In genomic region chr1:167223144-167224103, GRCh38 we compare ENCODE assay signal across 8 cellular contexts. TPM values are rescaled to one million over a fixed set of nuclear protein-coding genes. Genes with fewer than 3 reads are reported as not detected.
DNase-seq lines count a peak whose midpoint lies in the region; ATAC-seq, FAIRE-seq and TF ChIP-seq lines count a peak whose summit lies in the region.

No MANE protein-coding gene starts in this region.

- H3K36me3 ChIP-seq in Loucy (ENCODE audit: insufficient read depth, low read length) (no peaks in the 10 kb centered on the region), GM12878 (ENCODE audit: control insufficient read depth in 2 of 2, insufficient read depth in 2 of 2, low read length in 1 of 2) (no peaks in the 10 kb centered on the region)

- H3K9ac ChIP-seq in Loucy (ENCODE audit: low read depth, low read length, poor library complexity, severe bottlenecking) (peak overlapping the region; percentile 78), GM12878 (ENCODE audit: control insufficient read depth, insufficient read depth, low read length) (peak overlapping the region; percentile 83)

- TF ChIP-seq CTCF in D721Med (IDR thresholded peaks at IDR 0.05; ENCODE audit: insufficient read depth, missing control alignments): no peak
- TF ChIP-seq CTCF in Loucy (conservative IDR thresholded peaks at IDR 0.05; ENCODE audit: low read length): no peak
- TF ChIP-seq CTCF in GM12878 (IDR thresholded peaks at IDR 0.05 in 2 of 3, conservative IDR thresholded peaks at IDR 0.05 in 1 of 3; ENCODE audit: control insufficient read depth in 2 of 3, extremely low read depth in 1 of 3, insufficient read depth in 1 of 3, low read depth in 3 of 3, low read length in 3 of 3): no peak

- RAD21 ChIA-PET in GM12878 (lab: Charles Lee; ENCODE audit: unreplicated experiment): interaction anchor here (1.2 to 7.5 kb wide), 7 partner anchors 8 to 311 kb away, joined by 3 to 124 read pairs (median 7); no protein-coding TSS in a partner anchor

- H3F3A ChIP-seq in Loucy (ENCODE audit: low read depth): peaks cover 11% of the 10 kb centered on the region; the same call in 1 of the 2 replicates

- intact Hi-C loops in GM12878 (cut with micrococcal nuclease; ENCODE audit: unreplicated experiment): loop anchor here (5.0 kb wide), 4 partner anchors 39 to 489 kb away; no protein-coding TSS in a partner anchor

- no peak for TF ChIP-seq EP300 in GM12878 (IDR thresholded peaks at IDR 0.05; ENCODE audit: borderline replicate concordance in 1 of 2, control insufficient read depth in 1 of 2, low read depth in 2 of 2, low read length in 2 of 2)

- H3K4me2 ChIP-seq in Loucy (ENCODE audit: low read depth, low read length, poor library complexity, severe bottlenecking) (peak overlapping the region; percentile 95), GM12878 (ENCODE audit: control insufficient read depth, insufficient read depth) (peak overlapping the region; percentile 78)

- H3K4me3 ChIP-seq in Loucy (ENCODE audit: low read length, poor library complexity, severe bottlenecking): peak overlapping the region; percentile 83
- H3K4me3 ChIP-seq in GM12878: peak overlapping the region; percentile 82

- H3K9me3 Mint-ChIP-seq in naive thymus-derived CD8-positive, alpha-beta T cell: no peaks in the 10 kb centered on the region

- CTCF ChIA-PET in GM12878 (lab: Yijun Ruan, JAX): interaction anchor here (0.6 to 2.2 kb wide), 10 partner anchors 9 to 1132 kb away, joined by 3 to 12 read pairs (median 4); no protein-coding TSS in a partner anchor

- H3K27me3 ChIP-seq in Loucy (ENCODE audit: insufficient read depth, low read length, poor library complexity, severe bottlenecking) (no peaks in the 10 kb centered on the region), GM12878 (replicated peaks in 1 of 2; ENCODE audit: control insufficient read depth in 2 of 2, insufficient read depth in 2 of 2, low read length in 1 of 2) (no peaks in the 10 kb centered on the region)

- H3K9me3 ChIP-seq in Loucy (ENCODE audit: insufficient read depth, low read depth, low read length) (no peaks in the 10 kb centered on the region), GM12878 (replicated peaks; ENCODE audit: control insufficient read depth, insufficient read depth, low read length) (no peaks in the 10 kb centered on the region; the same call in 2 of the 3 replicates)

- peak overlapping the region; percentile 94 to 100 (median 97) for H3K27ac Mint-ChIP-seq in naive thymus-derived CD8-positive, alpha-beta T cell

- H3K79me2 ChIP-seq in Loucy (ENCODE audit: insufficient read depth, low read length) (peaks cover 86% of the 10 kb centered on the region), GM12878 (ENCODE audit: control insufficient read depth, insufficient read depth, low read length) (peaks cover 67% of the 10 kb centered on the region)

- ATAC-seq in GM12878: no peak
- no peak for ATAC-seq in naive thymus-derived CD8-positive, alpha-beta T cell
- ATAC-seq in esophagus mucosa: no peak
- no peak for ATAC-seq in GM21390 (IDR thresholded peaks at IDR 0.05; ENCODE audit: unreplicated experiment)

- POLR2A ChIA-PET in GM12878 (lab: Charles Lee): interaction anchor here (0.6 to 3.1 kb wide), 8 partner anchors 10 to 326 kb away, joined by 3 to 17 read pairs (median 6); no protein-coding TSS in a partner anchor
- POLR2A ChIA-PET in naive thymus-derived CD8-positive, alpha-beta T cell (lab: Charles Lee): interaction anchor here (1.1 to 4.1 kb wide), 4 partner anchors 9 to 491 kb away, joined by 3 to 30 read pairs (median 4); partner anchors contain the start of gene CD247

- peak overlapping the region in 9 of 10 donors; percentile 94 to 100 (median 97) for H3K4me3 Mint-ChIP-seq in naive thymus-derived CD8-positive, alpha-beta T cell

- peaks cover 0 to 3% (median 0%) of the 10 kb centered on the region in 5 donors for H3K27me3 Mint-ChIP-seq in naive thymus-derived CD8-positive, alpha-beta T cell

- H3K4me1 ChIP-seq in Loucy (ENCODE audit: insufficient read depth, low read length, poor library complexity, severe bottlenecking): peaks cover 60% of the 10 kb centered on the region
- peaks cover 10% of the 10 kb centered on the region; the same call in 1 of the 2 replicates for H3K4me1 ChIP-seq in GM12878 (ENCODE audit: control insufficient read depth, insufficient read depth, low read length)

- H3K4me1 Mint-ChIP-seq in naive thymus-derived CD8-positive, alpha-beta T cell: peaks cover 23 to 63% (median 50%) of the 10 kb centered on the region in 4 donors

- SMC1A ChIA-PET in GM12878 (lab: Charles Lee; ENCODE audit: uncharacterized antibody, unreplicated experiment): interaction anchor here (0.8 to 2.4 kb wide), 14 partner anchors 7 to 178 kb away, joined by 3 to 19 read pairs (median 4); no protein-coding TSS in a partner anchor

- TSS peak; percentile 41 for BruUV-seq in GM12878 (replicated peaks; lab: Mats Ljungman, UMichigan)

- TF ChIP-seq RAD21 in GM12878 (IDR thresholded peaks at IDR 0.05; ENCODE audit: insufficient read depth, low read depth, low read length): no peak

- peaks cover 0 to 5% (median 0%) of the 10 kb centered on the region in 3 donors for H3K36me3 Mint-ChIP-seq in naive thymus-derived CD8-positive, alpha-beta T cell

- H2AFZ ChIP-seq in Loucy (ENCODE audit: low read length): no peak overlapping the region
- H2AFZ ChIP-seq in GM12878 (ENCODE audit: control insufficient read depth, low read depth, low read length): no peak overlapping the region

- in situ Hi-C loops in GM12878 (cut with MboI): no loop called here

- DNase-seq in D721Med (ENCODE audit: insufficient read length, low spot score) (no peak), GM12878 (ENCODE audit: low read depth, low spot score) (no peak), middle frontal gyrus (ENCODE audit: extremely low spot score, low spot score) (no peak), SKM-1 treated with dmso at 0.1 percent for 144 hours (lab: John Stamatoyannopoulos, UW; ENCODE audit: unreplicated experiment) (no peak)
- DNase-seq in naive thymus-derived CD8-positive, alpha-beta T cell: no peak

- peaks cover 65% of the 10 kb centered on the region for H4K20me1 ChIP-seq in Loucy (ENCODE audit: insufficient read depth, low read length, poor library complexity, severe bottlenecking)
- H4K20me1 ChIP-seq in GM12878 (ENCODE audit: control insufficient read depth, insufficient read depth): no peaks in the 10 kb centered on the region

- FAIRE-seq in D721Med (lab: Jason Lieb, UNC) (peak; percentile 87), GM12878 (lab: Jason Lieb, UNC) (no peak)

- no peaks in the 10 kb centered on the region for H3K9me2 ChIP-seq in Loucy (replicated peaks; ENCODE audit: low read depth, low read length)

- TF ChIP-seq POLR2A in GM12878 (IDR thresholded peaks at IDR 0.05; ENCODE audit: low read depth, low read length): no peak

- peak overlapping the region; percentile 18; the same call in 1 of the 2 replicates for H3K27ac ChIP-seq in GM12878 (ENCODE audit: control insufficient read depth, insufficient read depth)

- 79% methylated on average over 10 of the region's 10 CpGs for WGBS in GM12878 (ENCODE audit: insufficient coverage, insufficient replicate concordance, low lambda C conversion rate, missing lambda C conversion rate)

TF ChIP-seq in GM12878, 131 proteins besides CTCF, POLR2A, EP300 and RAD21:
- TF ChIP-seq ATF7 (IDR thresholded peaks at IDR 0.05; ENCODE audit: low read depth) (peak; percentile 92), MLLT1 (IDR thresholded peaks at IDR 0.05) (peak; percentile 67; the same call in 1 of the 2 replicates), ETV6 (conservative IDR thresholded peaks at IDR 0.05 in 1 of 2, IDR thresholded peaks at IDR 0.05 in 1 of 2; ENCODE audit: borderline replicate concordance in 1 of 2, low read depth in 1 of 2) (no peak), CREM (IDR thresholded peaks at IDR 0.05; ENCODE audit: low read depth) (0 out of 2 replicates have a peak, but pooled peaks have one; percentile 23), SMARCA5 (IDR thresholded peaks at IDR 0.05) (no peak), ZNF622 (IDR thresholded peaks at IDR 0.05) (no peak), RUNX3 (IDR thresholded peaks at IDR 0.05; ENCODE audit: low read length) (peak; percentile 21; the same call in 1 of the 2 replicates), GABPA (IDR thresholded peaks at IDR 0.05; ENCODE audit: low read depth) (no peak), SIN3A (IDR thresholded peaks at IDR 0.05; ENCODE audit: low read depth, low read length) (no peak)

RNA-seq across cellular contexts. Expression of gene POU2F1, which starts 2.7 kb away (rescaled TPM):
- total RNA-seq in GM12878 (2013; cell fraction: nucleolus; rRNA removed): 130 and 140 TPM in 2 replicates
- total RNA-seq in GM12878 (2014; rRNA removed) (10.1 and 10.2 TPM in 2 replicates), GM12878 (2014; rRNA removed; fragmentation: Illumina TruSeq; extraction: Trizol) (15.6 and 15.7 TPM in 2 replicates), GM12878 (2021) (21.1 and 21.7 TPM in 2 replicates), esophagus mucosa (9.4 TPM)
- 3.8 TPM for polyA plus RNA-seq in GM12878 (2011; ENCODE audit: low read depth)
- polyA plus RNA-seq in GM12878 (2011; rRNA removed) (18.0 and 21.0 TPM in 2 replicates), GM12878 (2014; fragmentation: Illumina TruSeq; extraction: Trizol) (8.2 and 9.4 TPM in 2 replicates), GM12878 (2014; fragmentation: Nextera tagmentation; extraction: Ambion mirVana) (1 to 10 TPM; 2.5 to 4.6 TPM), GM12878 (2014; rRNA removed) (6.9 and 7.2 TPM in 2 replicates), GM12878 (2016; fragmentation: Nextera tagmentation; extraction: Ambion mirVana) (10 to 100 TPM; 14.9 to 20.0 TPM)
- polyA plus RNA-seq in GM12878 (2011; cell fraction: cytosol; rRNA removed): 14.8 and 17.0 TPM in 2 replicates
- 34.7 and 37.1 TPM in 2 replicates for polyA plus RNA-seq in GM12878 (2011; cell fraction: nucleus; rRNA removed)
- polyA plus RNA-seq in GM12878 (2012): 5.8 and 8.8 TPM in 2 replicates
- 65.6 and 68.2 TPM in 2 replicates for polyA minus RNA-seq in GM12878 (2011; rRNA and poly(A)+ RNA removed)
- polyA minus RNA-seq in GM12878 (2011; cell fraction: cytosol; rRNA and poly(A)+ RNA removed): 7.9 and 8.9 TPM in 2 replicates
- polyA minus RNA-seq in GM12878 (2011; cell fraction: nucleus; rRNA and poly(A)+ RNA removed): 30.2 and 46.4 TPM in 2 replicates
- total RNA-seq in naive thymus-derived CD8-positive, alpha-beta T cell: 10 to 100 TPM; 19.7 to 22.9 TPM
- polyA plus RNA-seq in naive thymus-derived CD8-positive, alpha-beta T cell: 1 to 10 TPM; 5.0 to 9.8 (median 8.1) TPM
